8 cellular contexts compared by ENCODE assay signal in the genomic region with DNA sequence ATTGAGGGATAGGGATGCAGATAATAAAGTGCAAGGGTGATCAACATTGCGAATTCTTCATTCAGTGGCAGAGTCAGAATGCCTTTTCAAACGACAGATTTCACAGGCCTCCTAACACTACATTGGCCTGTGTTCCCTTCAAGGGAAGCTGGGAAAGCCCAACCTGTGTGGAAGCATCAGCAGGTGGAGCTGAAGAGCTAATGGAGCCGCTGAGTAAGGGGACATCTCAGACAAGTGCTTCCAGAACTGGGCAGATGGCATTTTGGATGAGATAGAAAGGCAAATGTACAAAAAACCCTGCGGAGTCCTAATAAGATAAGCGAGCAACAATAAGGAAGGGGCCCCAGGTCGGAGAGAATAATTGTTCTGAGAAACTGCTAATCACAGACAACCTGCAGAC. TPM values are rescaled to one million over a fixed set of nuclear protein-coding genes. Genes with fewer than 3 reads are reported as not detected.
DNase-seq lines count a peak whose midpoint lies in the region; ATAC-seq, FAIRE-seq and TF ChIP-seq lines count a peak whose summit lies in the region.

No MANE protein-coding gene starts in this region.

- dilution Hi-C loops in keratinocyte (cut with MboI; ENCODE audit: extremely low pct_ligation_motif_present, low sequenced_read_pairs) = no loop called here

- TF ChIP-seq CTCF in D721Med (IDR thresholded peaks at IDR 0.05; ENCODE audit: insufficient read depth, missing control alignments) (peak; percentile 74), WI38 (IDR thresholded peaks at IDR 0.05; ENCODE audit: low read depth, low read length) (peak; percentile 46), keratinocyte (optimal IDR thresholded peaks at IDR 0.05 in 1 of 3, IDR thresholded peaks at IDR 0.05 in 1 of 3, conservative IDR thresholded peaks at IDR 0.05 in 1 of 3; ENCODE audit: extremely low read depth in 1 of 3, insufficient read depth in 2 of 3, low read length in 3 of 3) (peak; percentile 54 to 85 (median 72))

- no peak for FAIRE-seq in D721Med (lab: Jason Lieb, UNC)
- peak; percentile 51 for FAIRE-seq in keratinocyte (lab: Jason Lieb, UNC)

- H2AFZ ChIP-seq in keratinocyte (ENCODE audit: control insufficient read depth, low read length) = no peak overlapping the region

- H3K79me2 ChIP-seq in keratinocyte (ENCODE audit: control insufficient read depth, insufficient read depth, low read length) = no peaks in the 10 kb centered on the region

- H3K9me1 ChIP-seq in keratinocyte (ENCODE audit: control insufficient read depth, extremely low read depth, insufficient read depth, low read length) = no peaks in the 10 kb centered on the region

- no peak for DNase-seq in D721Med (ENCODE audit: insufficient read length, low spot score)
- DNase-seq in HT1080 (ENCODE audit: low read depth) = peak; percentile 36
- no peak for DNase-seq in keratinocyte (ENCODE audit: low read depth, low spot score)

- H4K20me1 ChIP-seq in keratinocyte (ENCODE audit: control insufficient read depth, extremely low read depth, insufficient read depth, low read length) = no peaks in the 10 kb centered on the region

- no peaks in the 10 kb centered on the region for H3K4me1 ChIP-seq in keratinocyte (ENCODE audit: control insufficient read depth, extremely low read depth, insufficient read depth, low read length)

- no peak for ATAC-seq in HG03442 (IDR thresholded peaks at IDR 0.05; ENCODE audit: unreplicated experiment)
- ATAC-seq in GM18520 (IDR thresholded peaks at IDR 0.05; ENCODE audit: unreplicated experiment) = no peak
- ATAC-seq in activated CD4-positive, CD25-positive, alpha-beta regulatory T cell treated with anti-CD3 and anti-CD28 coated beads, Interleukin-2, amount 50 U/mL, for 24 hours = no peak
- no peak for ATAC-seq in HG03139 (IDR thresholded peaks at IDR 0.05; ENCODE audit: unreplicated experiment)

- no peaks in the 10 kb centered on the region for H3K9me3 ChIP-seq in keratinocyte (ENCODE audit: control insufficient read depth, low read depth, low read length)

- no peak overlapping the region for H3K27ac ChIP-seq in keratinocyte (ENCODE audit: control insufficient read depth, insufficient read depth, low read length)

- no peak overlapping the region for H3K4me3 ChIP-seq in WI38 (ENCODE audit: low read depth, low read length)
- H3K4me3 ChIP-seq in keratinocyte (ENCODE audit: control insufficient read depth in 2 of 3, extremely low read depth in 1 of 3, insufficient read depth in 2 of 3, low read depth in 1 of 3, low read length in 3 of 3) = no peak overlapping the region

- no peak overlapping the region for H3K9ac ChIP-seq in keratinocyte (ENCODE audit: control insufficient read depth, extremely low read depth, insufficient read depth, low read length)

- H3K4me2 ChIP-seq in keratinocyte (ENCODE audit: control insufficient read depth, extremely low read depth, insufficient read depth, low read depth, low read length) = no peak overlapping the region

- H3K36me3 ChIP-seq in keratinocyte (ENCODE audit: control insufficient read depth in 2 of 2, extremely low read depth in 1 of 2, insufficient read depth in 2 of 2, low read length in 2 of 2) = no peaks in the 10 kb centered on the region

- H3K27me3 ChIP-seq in keratinocyte (ENCODE audit: control insufficient read depth, extremely low read depth, insufficient read depth, low read length) = no peaks in the 10 kb centered on the region

RNA-seq across cellular contexts. Expression of a gene that starts 8.5 kb away (rescaled TPM):
- total RNA-seq in HT1080 (2014; rRNA removed; shearing (Covaris generic)) = not detected in 2 replicates
- polyA plus RNA-seq in HT1080 (2015; cell fraction: cytosol; rRNA removed) = 0.06 TPM in 1 of 2 replicates, not detected in the other
- 0.20 TPM in 1 of 2 replicates, not detected in the other for polyA plus RNA-seq in HT1080 (2015; cell fraction: nucleus; rRNA removed)
- polyA plus RNA-seq in keratinocyte = 0.04 TPM in 1 of 3 replicates, not detected in the others
- polyA plus RNA-seq in keratinocyte (2011; ENCODE audit: low read depth) = not detected
- polyA plus RNA-seq in keratinocyte (2011; cell fraction: cytosol; rRNA removed) = 0.04 and 0.07 TPM in 2 replicates
- polyA plus RNA-seq in keratinocyte (2011; cell fraction: nucleus; rRNA removed) = not detected in 2 replicates
- not detected in 2 replicates for polyA plus RNA-seq in keratinocyte (2012; ENCODE audit: low replicate concordance)
- polyA minus RNA-seq in keratinocyte = not detected in 3 replicates
- not detected for polyA minus RNA-seq in keratinocyte (2011; cell fraction: cytosol; rRNA and poly(A)+ RNA removed)
- polyA minus RNA-seq in keratinocyte (2011; cell fraction: nucleus; rRNA and poly(A)+ RNA removed) = not detected in 2 replicates
